ENCODE assay signal across 10 cellular contexts in the genomic region with DNA sequence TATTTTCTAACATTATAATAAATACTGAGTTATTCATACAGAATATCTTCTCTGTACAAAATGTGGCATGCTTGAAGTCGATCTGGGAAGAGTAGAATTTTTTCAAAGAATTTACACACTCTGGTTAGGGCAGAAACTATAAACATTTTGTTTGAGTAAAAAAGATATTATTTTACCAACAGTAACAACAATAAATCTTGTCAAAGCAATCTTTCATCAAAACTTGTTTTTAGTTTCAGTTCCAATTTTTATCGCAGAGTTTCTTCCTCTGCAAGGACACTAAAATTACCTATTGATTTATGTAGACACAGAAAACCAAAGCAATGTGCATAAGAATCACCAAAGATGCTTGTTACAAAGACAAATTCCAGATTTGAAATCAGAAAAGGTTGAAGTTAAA.
A peak's percentile ranks its signal among the peaks of the same experiment; 100 is the strongest.
DNase-seq lines count a peak whose midpoint lies in the region; ATAC-seq and TF ChIP-seq lines count a peak whose summit lies in the region.
"Had no signal": no experiment of that assay in that cellular context is flagged by ENCODE, and none has a peak within 500 bp of the region (broad histone marks: within the 10 kb centered on the region; RNA-seq: fewer than 3 reads in every experiment).

No MANE protein-coding gene starts in this region.

- H3K9ac ChIP-seq in SK-N-MC (ENCODE audit: insufficient read length) = peak overlapping the region; percentile 57

- no peaks in the 10 kb centered on the region for H3K36me3 Mint-ChIP-seq in activated T-cell treated with anti-CD3 and anti-CD28 coated beads, Interleukin-2, amount 50 U/mL, for 72 hours (ENCODE audit: insufficient read depth in 2 of 2)
- no peaks in the 10 kb centered on the region for H3K36me3 Mint-ChIP-seq in stimulated activated memory B cell treated with anti-CD40 and anti-IgM and Interleukin-4, amounts not matched to agents 10 μg/mL and 1 μg/mL and 100 μg/mL, for 72 hours

- H3K4me3 Mint-ChIP-seq in activated T-cell treated with anti-CD3 and anti-CD28 coated beads, Interleukin-2, amount 50 U/mL, for 72 hours = peak overlapping the region; percentile 44 to 73
- H3K4me3 Mint-ChIP-seq in stimulated activated memory B cell treated with anti-CD40 and anti-IgM and Interleukin-4, amounts not matched to agents 10 μg/mL and 1 μg/mL and 100 μg/mL, for 72 hours = no peak overlapping the region

- H3K9me3 Mint-ChIP-seq in activated T-cell treated with anti-CD3 and anti-CD28 coated beads, Interleukin-2, amount 50 U/mL, for 72 hours = no peaks in the 10 kb centered on the region
- H3K9me3 Mint-ChIP-seq in stimulated activated memory B cell treated with anti-CD40 and anti-IgM and Interleukin-4, amounts not matched to agents 10 μg/mL and 1 μg/mL and 100 μg/mL, for 72 hours = no peaks in the 10 kb centered on the region

- H3K27ac ChIP-seq in SK-N-MC = peak overlapping the region; percentile 70
- peak overlapping the region in 4 of 8 donors; percentile 37 to 57 (median 43) for H3K27ac ChIP-seq in spleen
- H3K27ac ChIP-seq in ovary = no peak overlapping the region

- H3K4me3 ChIP-seq in SK-N-MC (peak overlapping the region; percentile 70), spleen (peak overlapping the region in 2 of 8 donors; percentile 4 to 50), ovary (no peak overlapping the region)
- H3K4me3 ChIP-seq: body of pancreas had no signal

- H3K27me3 ChIP-seq in spleen (replicated peaks in 1 of 7) = no peaks in the 10 kb centered on the region
- peaks cover 2% of the 10 kb centered on the region for H3K27me3 ChIP-seq in ovary
- H3K27me3 ChIP-seq: body of pancreas had no signal

- TF ChIP-seq POLR2A in spleen (IDR thresholded peaks at IDR 0.05) (no peak), ovary (IDR thresholded peaks at IDR 0.05) (no peak)

- TF ChIP-seq CTCF in spleen (IDR thresholded peaks at IDR 0.05 in 8 of 11, conservative IDR thresholded peaks at IDR 0.05 in 3 of 11) = no peak
- TF ChIP-seq CTCF in ovary (IDR thresholded peaks at IDR 0.05) = no peak

- no peak for DNase-seq in activated T-cell treated with anti-CD3 and anti-CD28 coated beads, Interleukin-2, amount 50 U/mL, for 72 hours
- DNase-seq in activated T-cell treated with anti-CD3 and anti-CD28 coated beads, Interleukin-2, amount 50 U/mL, for 1 hour = no peak
- DNase-seq in SK-N-MC (ENCODE audit: low read depth, low spot score) (no peak), spleen (no peak), ovary (no peak), mesenteric fat pad (ENCODE audit: low spot score) (no peak)
- DNase-seq: activated CD4-positive, CD25-positive, alpha-beta regulatory T cell treated with anti-CD3 and anti-CD28 coated beads, Interleukin-2, amount 50 U/mL, for 72 hours had no signal

- H3K4me1 ChIP-seq in spleen (peaks cover 0 to 43% (median 23%) of the 10 kb centered on the region in 6 donors), ovary (ENCODE audit: insufficient read depth) (no peaks in the 10 kb centered on the region)

- intact Hi-C loops in spleen (cut with DNase I; ENCODE audit: low total_unique reads) (no loop called here), ovary (cut with DNase I) (no loop called here)

- peak overlapping the region; percentile 22 for H3K27ac Mint-ChIP-seq in activated T-cell treated with anti-CD3 and anti-CD28 coated beads, Interleukin-2, amount 50 U/mL, for 72 hours
- H3K27ac Mint-ChIP-seq in stimulated activated memory B cell treated with anti-CD40 and anti-IgM and Interleukin-4, amounts not matched to agents 10 μg/mL and 1 μg/mL and 100 μg/mL, for 72 hours = peak overlapping the region; percentile 49

- no peak for TF ChIP-seq EP300 in ovary (IDR thresholded peaks at IDR 0.05)

- H3K4me1 Mint-ChIP-seq in activated T-cell treated with anti-CD3 and anti-CD28 coated beads, Interleukin-2, amount 50 U/mL, for 72 hours (ENCODE audit: low read depth) = peaks cover 23% of the 10 kb centered on the region
- H3K4me1 Mint-ChIP-seq in stimulated activated memory B cell treated with anti-CD40 and anti-IgM and Interleukin-4, amounts not matched to agents 10 μg/mL and 1 μg/mL and 100 μg/mL, for 72 hours = peaks cover 20% of the 10 kb centered on the region

- ATAC-seq in activated T-cell treated with anti-CD3 and anti-CD28 coated beads, Interleukin-2, amount 50 U/mL, for 72 hours (replicated peaks in 1 of 2) = no peak
- ATAC-seq in HG02759 (IDR thresholded peaks at IDR 0.05; ENCODE audit: unreplicated experiment) = peak; percentile 14
- no peak for ATAC-seq in stimulated activated memory B cell treated with anti-CD40 and anti-IgM and Interleukin-4, amounts not matched to agents 10 μg/mL and 1 μg/mL and 100 μg/mL, for 72 hours
- ATAC-seq: body of pancreas had no signal

- H3K9me3 ChIP-seq in SK-N-MC (ENCODE audit: low read depth, low read length) (no peaks in the 10 kb centered on the region), spleen (no peaks in the 10 kb centered on the region), ovary (no peaks in the 10 kb centered on the region)
- H3K9me3 ChIP-seq: body of pancreas had no signal

- no peaks in the 10 kb centered on the region for H3K27me3 Mint-ChIP-seq in activated T-cell treated with anti-CD3 and anti-CD28 coated beads, Interleukin-2, amount 50 U/mL, for 72 hours (ENCODE audit: low read depth)
- H3K27me3 Mint-ChIP-seq in stimulated activated memory B cell treated with anti-CD40 and anti-IgM and Interleukin-4, amounts not matched to agents 10 μg/mL and 1 μg/mL and 100 μg/mL, for 72 hours = no peaks in the 10 kb centered on the region

- WGBS in spleen, 5 donors = 16 to 36% (median 22%) methylated on average over 2 of the region's 2 CpGs
- 1 to 10% (median 1%) methylated on average over 2 of the region's 2 CpGs for WGBS in ovary, 3 donors

- H3K36me3 ChIP-seq in SK-N-MC (ENCODE audit: insufficient read depth, low read length) (0 out of 2 replicates have a peak, but pooled peaks cover 4% of the 10 kb centered on the region), spleen (no peaks in the 10 kb centered on the region), ovary (no peaks in the 10 kb centered on the region)
